Comparison of ENCODE assay signal across 9 cellular contexts in the genomic region with DNA sequence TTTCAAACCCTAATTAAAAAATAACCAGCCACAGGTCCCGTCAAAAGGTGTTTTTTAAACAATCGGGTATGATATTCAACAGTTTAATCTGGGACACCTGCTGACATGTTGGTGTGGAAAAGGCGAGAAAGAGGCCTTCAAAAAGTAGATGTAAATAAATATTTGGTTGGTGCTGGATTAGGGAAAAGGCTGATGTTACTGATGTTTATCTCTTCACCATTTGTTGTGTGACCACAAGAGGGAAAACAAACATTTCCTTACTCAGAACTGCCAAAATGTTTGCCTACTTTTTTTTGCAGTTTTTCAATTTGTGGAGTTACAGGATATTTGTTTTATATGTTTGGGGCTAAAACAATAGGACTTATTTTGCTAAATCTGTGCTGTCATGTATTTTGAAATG. TPM values are rescaled to one million over a fixed set of nuclear protein-coding genes. Genes with fewer than 3 reads are reported as not detected.
DNase-seq lines count a peak whose midpoint lies in the region; ATAC-seq and TF ChIP-seq lines count a peak whose summit lies in the region.
"Had no signal": no experiment of that assay in that cellular context is flagged by ENCODE, and none has a peak within 500 bp of the region (broad histone marks: within the 10 kb centered on the region; RNA-seq: fewer than 3 reads in every experiment).

No MANE protein-coding gene starts in this region.

- H3K4me3 Mint-ChIP-seq in nephron = peak overlapping the region; percentile 80 to 90 (median 85)

- CTCF ChIA-PET in AG04449 (lab: Yijun Ruan, JAX) = interaction anchor here (1.1 kb wide), 1 partner anchor 121 kb away, joined by 3 read pairs; no protein-coding TSS in a partner anchor

- peaks cover 4% of the 10 kb centered on the region for H3K4me1 ChIP-seq in endocrine pancreas (ENCODE audit: control insufficient read depth, insufficient read depth, low read length)

- no peak for TF ChIP-seq CTCF in AG04449 (IDR thresholded peaks at IDR 0.05; ENCODE audit: insufficient read depth, low read length, missing control alignments)
- TF ChIP-seq CTCF in nephron (IDR thresholded peaks at IDR 0.05; ENCODE audit: unreplicated experiment in 3 of 3) = no peak

- peaks cover 44% of the 10 kb centered on the region for H3K4me1 Mint-ChIP-seq in nephron

- H3K9me3 ChIP-seq in MG63 (no peaks in the 10 kb centered on the region), endocrine pancreas (ENCODE audit: control insufficient read depth, low read length) (no peaks in the 10 kb centered on the region)

- ATAC-seq in HG02678 (IDR thresholded peaks at IDR 0.05; ENCODE audit: unreplicated experiment) = no peak

- H3K36me3 ChIP-seq in MG63 (no peaks in the 10 kb centered on the region; the same call in 1 of the 2 replicates), endocrine pancreas (ENCODE audit: control insufficient read depth, insufficient read depth, low read length) (no peaks in the 10 kb centered on the region)

- POLR2A ChIA-PET in AG04449 (lab: Yijun Ruan, JAX) = no interaction called here

- H3K4me3 ChIP-seq in AG04449 (ENCODE audit: low read depth, low read length) (peak overlapping the region; percentile 68), MG63 (peak overlapping the region; percentile 53), endocrine pancreas (ENCODE audit: control insufficient read depth, insufficient read depth, low read length) (peak overlapping the region; percentile 30)

- no peaks in the 10 kb centered on the region for H3K9me3 Mint-ChIP-seq in nephron

- H3K27me3 Mint-ChIP-seq in nephron (ENCODE audit: low read depth) = peaks cover 3% of the 10 kb centered on the region

- H3K9ac ChIP-seq in endocrine pancreas (ENCODE audit: control insufficient read depth, insufficient read depth, low read length) = no peak overlapping the region
- H3K9ac ChIP-seq: KMS-11 had no signal

- H3K27ac Mint-ChIP-seq in nephron = peak overlapping the region; percentile 51 to 67 (median 62)

- DNase-seq in AG04449 (ENCODE audit: low read depth, low spot score) (no peak), MG63 (no peak), NCI-H2081 treated with DMSO at 0.1 percent for 48 hours (lab: John Stamatoyannopoulos, UW) (no peak), ACHN (no peak)
- DNase-seq in activated CD8-positive, alpha-beta memory T cell treated with anti-CD3 and anti-CD28 coated beads, Interleukin-2, amount 50 U/mL, for 48 hours = no peak

- in situ Hi-C loops in ACHN (cut with HindIII; ENCODE audit: low pct_ligation_motif_present, low pct_unique_long_range_greater_than_20kb, low sequenced_read_pairs) = no loop called here

- H3K27me3 ChIP-seq in MG63 = no peaks in the 10 kb centered on the region
- H3K27me3 ChIP-seq in endocrine pancreas (ENCODE audit: control insufficient read depth, insufficient read depth, low read length) = no peaks in the 10 kb centered on the region

- no peaks in the 10 kb centered on the region for H3K36me3 Mint-ChIP-seq in nephron (ENCODE audit: low read depth)

RNA-seq across cellular contexts. Expression of a gene that starts 0.7 kb away (rescaled TPM):
- 31.8 and 39.1 TPM in 2 replicates for total RNA-seq in MG63 (2014; rRNA removed; shearing (Covaris generic); ENCODE audit: low replicate concordance)
